Comparison of ENCODE assay signal across 14 cellular contexts in the genomic region with DNA sequence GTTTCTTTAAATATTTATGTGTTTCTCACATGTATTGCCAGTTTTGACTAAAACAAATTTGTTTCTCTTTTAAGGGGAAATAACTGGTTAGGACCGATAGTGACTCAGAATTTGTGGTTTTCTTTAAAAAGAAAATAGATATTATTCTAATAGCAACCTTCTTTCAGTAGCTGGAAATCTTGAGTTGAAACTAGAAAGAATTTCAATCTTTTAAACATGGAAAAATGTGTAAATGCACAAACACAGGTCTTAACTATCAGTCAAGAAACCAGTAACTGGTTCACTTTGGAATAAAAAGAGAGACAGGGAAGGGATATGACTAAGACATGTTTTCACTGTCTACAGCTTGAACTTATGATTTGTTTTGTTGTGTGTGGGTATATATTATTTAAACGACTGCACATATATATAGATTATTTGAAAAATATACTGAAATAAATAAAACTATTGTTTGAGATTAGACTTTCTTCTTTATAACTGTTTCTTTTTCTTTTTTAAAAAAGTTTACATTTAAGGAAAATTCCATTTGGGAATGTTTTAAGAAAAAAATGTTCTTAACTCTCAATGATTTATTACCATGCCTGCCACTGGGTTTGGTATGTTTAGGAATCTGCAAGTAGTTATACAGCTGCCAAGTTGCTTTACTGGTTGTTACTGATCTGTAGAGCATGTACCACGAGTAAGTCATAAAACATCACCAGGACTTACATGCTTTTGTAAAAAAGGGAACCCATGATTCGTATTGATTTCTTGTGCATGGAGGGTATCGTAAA.
DNase-seq lines count a peak whose midpoint lies in the region; ATAC-seq, FAIRE-seq and TF ChIP-seq lines count a peak whose summit lies in the region.
"Had no signal": no experiment of that assay in that cellular context is flagged by ENCODE, and none has a peak within 500 bp of the region (broad histone marks: within the 10 kb centered on the region; RNA-seq: fewer than 3 reads in every experiment).

No MANE protein-coding gene starts in this region.

- FAIRE-seq in HTR-8/SVneo (lab: Jason Lieb, UNC) (no peak), kidney (lab: Jason Lieb, UNC) (peak; percentile 71)
- FAIRE-seq: GM12891 had no signal

- no peaks in the 10 kb centered on the region for H3K36me3 Mint-ChIP-seq in natural killer cell treated with Interleukin-12 subunit alpha and Interleukin-12 subunit beta and Interleukin-15 and Interleukin-18, amount 100 ng/mL, for 72 hours
- H3K36me3 Mint-ChIP-seq: mesothelial cell of epicardium; stimulated activated effector memory CD8-positive, alpha-beta T cell treated with anti-CD3 and anti-CD28 coated beads, Interleukin-12 subunit alpha, Interleukin-12 subunit beta, amount 100 ng/mL, for 72 hours had no signal

- intact Hi-C loops in kidney (cut with DNase I) = no loop called here

- H3K4me1 ChIP-seq in kidney (ENCODE audit: control insufficient read depth in 1 of 2, insufficient read depth in 1 of 2, low read depth in 1 of 2, low read length in 2 of 2) (peaks cover 0 to 5% of the 10 kb centered on the region in 2 donors), BE2C (no peaks in the 10 kb centered on the region)

- no peak overlapping the region for H3K27ac Mint-ChIP-seq in natural killer cell treated with Interleukin-12 subunit alpha and Interleukin-12 subunit beta and Interleukin-15 and Interleukin-18, amount 100 ng/mL, for 72 hours
- H3K27ac Mint-ChIP-seq: stimulated activated effector memory CD8-positive, alpha-beta T cell treated with anti-CD3 and anti-CD28 coated beads, Interleukin-12 subunit alpha, Interleukin-12 subunit beta, amount 100 ng/mL, for 72 hours had no signal

- H3K27me3 ChIP-seq in BE2C = no peaks in the 10 kb centered on the region
- H3K27me3 ChIP-seq: spleen had no signal

- TF ChIP-seq CTCF in AG04449 (IDR thresholded peaks at IDR 0.05; ENCODE audit: insufficient read depth, low read length, missing control alignments) = no peak
- no peak for TF ChIP-seq CTCF in kidney (IDR thresholded peaks at IDR 0.05; ENCODE audit: borderline replicate concordance, extremely low read depth, insufficient read depth)
- no peak for TF ChIP-seq CTCF in BE2C (IDR thresholded peaks at IDR 0.05; ENCODE audit: low read depth, low read length)

- no peaks in the 10 kb centered on the region for H3K27me3 Mint-ChIP-seq in natural killer cell treated with Interleukin-12 subunit alpha and Interleukin-12 subunit beta and Interleukin-15 and Interleukin-18, amount 100 ng/mL, for 72 hours

- POLR2A ChIA-PET in AG04449 (lab: Yijun Ruan, JAX) = no interaction called here

- no peaks in the 10 kb centered on the region for H3K4me1 Mint-ChIP-seq in natural killer cell treated with Interleukin-12 subunit alpha and Interleukin-12 subunit beta and Interleukin-15 and Interleukin-18, amount 100 ng/mL, for 72 hours (ENCODE audit: low read depth in 2 of 2)
- H3K4me1 Mint-ChIP-seq: stimulated activated effector memory CD8-positive, alpha-beta T cell treated with anti-CD3 and anti-CD28 coated beads, Interleukin-12 subunit alpha, Interleukin-12 subunit beta, amount 100 ng/mL, for 72 hours had no signal

- H3K4me3 Mint-ChIP-seq in natural killer cell treated with Interleukin-12 subunit alpha and Interleukin-12 subunit beta and Interleukin-15 and Interleukin-18, amount 100 ng/mL, for 72 hours = no peak overlapping the region
- H3K4me3 Mint-ChIP-seq: mesothelial cell of epicardium; stimulated activated effector memory CD8-positive, alpha-beta T cell treated with anti-CD3 and anti-CD28 coated beads, Interleukin-12 subunit alpha, Interleukin-12 subunit beta, amount 100 ng/mL, for 72 hours had no signal

- H3K9me3 ChIP-seq in kidney (ENCODE audit: control insufficient read depth in 1 of 2, low read length in 2 of 2) (no peaks in the 10 kb centered on the region), BE2C (no peaks in the 10 kb centered on the region)

- no peak overlapping the region for H3K4me3 ChIP-seq in AG04449 (ENCODE audit: low read depth, low read length)
- H3K4me3 ChIP-seq in kidney (ENCODE audit: low read length in 2 of 2) = peak overlapping the region in 1 of 2 donors; percentile 11
- H3K4me3 ChIP-seq in BE2C (ENCODE audit: low read depth, low read length) = no peak overlapping the region
- H3K4me3 ChIP-seq: spleen had no signal

- H3K27ac ChIP-seq in kidney (ENCODE audit: low read depth in 2 of 2, low read length in 2 of 2) = no peak overlapping the region
- H3K27ac ChIP-seq: C4-2B, spleen had no signal

- no peak for ATAC-seq in natural killer cell treated with Interleukin-12 subunit alpha and Interleukin-12 subunit beta and Interleukin-15 and Interleukin-18, amount 100 ng/mL, for 72 hours
- ATAC-seq: stimulated activated effector memory CD8-positive, alpha-beta T cell treated with anti-CD3 and anti-CD28 coated beads, Interleukin-12 subunit alpha, Interleukin-12 subunit beta, amount 100 ng/mL, for 72 hours had no signal

- H3K36me3 ChIP-seq in kidney (ENCODE audit: control insufficient read depth in 1 of 2, insufficient read depth in 2 of 2, low read length in 2 of 2) = no peaks in the 10 kb centered on the region
- no peaks in the 10 kb centered on the region for H3K36me3 ChIP-seq in BE2C
- H3K36me3 ChIP-seq: spleen had no signal

- CTCF ChIA-PET in AG04449 (lab: Yijun Ruan, JAX) = no interaction called here

- no peak overlapping the region for H3K9ac ChIP-seq in kidney (ENCODE audit: low read length in 2 of 2)

- H3K9me3 Mint-ChIP-seq in natural killer cell treated with Interleukin-12 subunit alpha and Interleukin-12 subunit beta and Interleukin-15 and Interleukin-18, amount 100 ng/mL, for 72 hours = peaks cover 10% of the 10 kb centered on the region

- DNase-seq in AG04449 (ENCODE audit: low read depth, low spot score) (peak; percentile 79), HTR-8/SVneo (ENCODE audit: insufficient read length, low spot score) (peak; percentile 63), astrocyte of the hippocampus (ENCODE audit: low read depth, low spot score) (peak; percentile 66), kidney (no peak), activated gamma-delta T cell treated with Interleukin-2 at 50 U/mL for 16 hours (no peak), BE2C (no peak), pons (ENCODE audit: low spot score) (no peak)
- no peak for DNase-seq in natural killer cell treated with Interleukin-12 subunit alpha and Interleukin-12 subunit beta and Interleukin-15 and Interleukin-18, amount 100 ng/mL, for 72 hours (ENCODE audit: low spot score)
- DNase-seq: glutamatergic neuron, spleen had no signal

Comparison
In these comparisons a context has a peak if more than half of its experiments do, and no peak if none do; other contexts are left out.
1. DNase-seq: peak in AG04449 (single experiment), HTR-8/SVneo (single experiment) and astrocyte of the hippocampus (single experiment); none in kidney (single experiment), activated gamma-delta T cell treated with Interleukin-2 at 50 U/mL for 16 hours (single experiment), BE2C (single experiment), pons (single experiment) and natural killer cell treated with Interleukin-12 subunit alpha and Interleukin-12 subunit beta and Interleukin-15 and Interleukin-18, amount 100 ng/mL, for 72 hours (single experiment).